In the genomic region with DNA sequence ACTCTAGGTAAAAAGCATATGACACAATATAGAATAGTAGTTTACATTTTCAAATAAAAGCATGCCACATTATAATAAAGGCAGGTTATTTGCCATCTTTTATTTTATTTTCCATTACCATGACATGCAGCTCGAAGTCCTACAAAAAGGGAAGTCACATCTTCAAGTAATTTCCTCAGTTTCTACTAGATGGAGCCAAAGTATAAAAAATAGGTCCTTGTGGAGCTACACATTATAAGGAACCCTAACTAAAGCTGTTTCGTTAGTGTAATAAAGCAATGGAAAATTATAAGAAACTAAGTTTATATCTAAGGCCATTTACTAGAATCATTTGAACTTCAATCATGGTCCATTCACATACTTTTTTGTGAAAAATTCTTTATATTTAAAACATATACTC, we compare ENCODE assay signal across 10 cellular contexts.
DNase-seq lines count a peak whose midpoint lies in the region; ATAC-seq, FAIRE-seq and TF ChIP-seq lines count a peak whose summit lies in the region.
"Had no signal": no experiment of that assay in that cellular context is flagged by ENCODE, and none has a peak within 500 bp of the region (broad histone marks: within the 10 kb centered on the region; RNA-seq: fewer than 3 reads in every experiment).

No MANE protein-coding gene starts in this region.

- no peaks in the 10 kb centered on the region for H3K27me3 Mint-ChIP-seq in CD4-positive, alpha-beta T cell

- no peaks in the 10 kb centered on the region for H3K4me1 Mint-ChIP-seq in CD4-positive, alpha-beta T cell (ENCODE audit: low read depth)

- no peak overlapping the region for H3K27ac ChIP-seq in CD4-positive, alpha-beta T cell (ENCODE audit: low read depth, low read length)
- H3K27ac ChIP-seq: left lung had no signal

- no peak for TF ChIP-seq CTCF in CD4-positive, alpha-beta T cell (IDR thresholded peaks at IDR 0.05)

- DNase-seq in DMS53 (lab: John Stamatoyannopoulos, UW): peak; percentile 64
- DNase-seq in MV-4-11 (lab: John Stamatoyannopoulos, UW): peak; percentile 57
- DNase-seq in CD4-positive, alpha-beta T cell: no peak
- no peak for DNase-seq in putamen (ENCODE audit: low spot score)
- DNase-seq: left lung had no signal

- CTCF ChIA-PET in CD4-positive, alpha-beta T cell (lab: Charles Lee): no interaction called here

- no peaks in the 10 kb centered on the region for H3K9me3 ChIP-seq in CD4-positive, alpha-beta T cell (ENCODE audit: control insufficient read depth, low read length)
- H3K9me3 ChIP-seq: left lung had no signal

- ATAC-seq in SK-N-SH treated with all-trans-retinoic acid at 6 μM for 48 hours: peak; percentile 59; the same call in 1 of the 3 replicates
- no peak for ATAC-seq in GM19467 (IDR thresholded peaks at IDR 0.05; ENCODE audit: unreplicated experiment)
- no peak for ATAC-seq in CD4-positive, alpha-beta T cell (ENCODE audit: poor library complexity)
- ATAC-seq in activated CD4-positive, CD25-positive, alpha-beta regulatory T cell treated with anti-CD3 and anti-CD28 coated beads, Interleukin-2, amount 50 U/mL, for 24 hours: no peak
- ATAC-seq: left lung had no signal

- no peak overlapping the region for H3K27ac Mint-ChIP-seq in CD4-positive, alpha-beta T cell

- H3K9me3 Mint-ChIP-seq in CD4-positive, alpha-beta T cell: no peaks in the 10 kb centered on the region

- POLR2A ChIA-PET in CD4-positive, alpha-beta T cell (lab: Charles Lee): no interaction called here

- peak; percentile 96 for FAIRE-seq in islet of Langerhans (lab: Jason Lieb, UNC)
- FAIRE-seq: HTR-8/SVneo had no signal

- no peaks in the 10 kb centered on the region for H3K36me3 Mint-ChIP-seq in CD4-positive, alpha-beta T cell (ENCODE audit: low read depth)

- intact Hi-C loops in CD4-positive, alpha-beta T cell (cut with DNase I, micrococcal nuclease): loop anchor here (5.0 to 10.0 kb wide), 2 partner anchors 1519 to 1682 kb away; no protein-coding TSS in a partner anchor

- H3K4me3 Mint-ChIP-seq in CD4-positive, alpha-beta T cell: no peak overlapping the region

- H3K27me3 ChIP-seq in CD4-positive, alpha-beta T cell (ENCODE audit: control insufficient read depth, insufficient read depth, low read length): no peaks in the 10 kb centered on the region
- H3K27me3 ChIP-seq: left lung had no signal

TF ChIP-seq in SK-N-SH treated with all-trans-retinoic acid at 6 μM for 48 hours, 23 proteins besides CTCF, POLR2A, EP300 and RAD21:
- TF ChIP-seq ZNF565 (CRISPR knock-in tag; conservative IDR thresholded peaks at IDR 0.05; ENCODE audit: low read depth) (no peak), ISL1 (CRISPR knock-in tag; IDR thresholded peaks at IDR 0.05) (no peak), ZNF8 (CRISPR knock-in tag; IDR thresholded peaks at IDR 0.05) (no peak), SNAI2 (CRISPR knock-in tag; IDR thresholded peaks at IDR 0.05) (no peak)
- TF ChIP-seq, protein P1, sequence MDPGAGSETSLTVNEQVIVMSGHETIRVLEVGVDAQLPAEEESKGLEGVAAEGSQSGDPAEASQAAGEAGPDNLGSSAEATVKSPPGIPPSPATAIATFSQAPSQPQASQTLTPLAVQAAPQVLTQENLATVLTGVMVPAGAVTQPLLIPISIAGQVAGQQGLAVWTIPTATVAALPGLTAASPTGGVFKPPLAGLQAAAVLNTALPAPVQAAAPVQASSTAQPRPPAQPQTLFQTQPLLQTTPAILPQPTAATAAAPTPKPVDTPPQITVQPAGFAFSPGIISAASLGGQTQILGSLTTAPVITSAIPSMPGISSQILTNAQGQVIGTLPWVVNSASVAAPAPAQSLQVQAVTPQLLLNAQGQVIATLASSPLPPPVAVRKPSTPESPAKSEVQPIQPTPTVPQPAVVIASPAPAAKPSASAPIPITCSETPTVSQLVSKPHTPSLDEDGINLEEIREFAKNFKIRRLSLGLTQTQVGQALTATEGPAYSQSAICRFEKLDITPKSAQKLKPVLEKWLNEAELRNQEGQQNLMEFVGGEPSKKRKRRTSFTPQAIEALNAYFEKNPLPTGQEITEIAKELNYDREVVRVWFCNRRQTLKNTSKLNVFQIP (CRISPR knock-in tag; IDR thresholded peaks at IDR 0.05; ENCODE audit: borderline replicate concordance, low read depth): no peak

Comparison
In these comparisons a context has a peak if more than half of its experiments do, and no peak if none do; other contexts are left out.
1. DNase-seq: peak in DMS53 (single experiment) and MV-4-11 (single experiment); none in CD4-positive, alpha-beta T cell (0 of 10) and putamen (single experiment).